In genomic region chr12:48818831-48819590, GRCh38 we compare ENCODE assay signal across 8 cellular contexts. TPM values are rescaled to one million over a fixed set of nuclear protein-coding genes. Genes with fewer than 3 reads are reported as not detected.
DNase-seq lines count a peak whose midpoint lies in the region; ATAC-seq and TF ChIP-seq lines count a peak whose summit lies in the region.

No MANE protein-coding gene starts in this region.

- H3K27me3 ChIP-seq in HCT116 (ENCODE audit: insufficient read depth, low read length): no peaks in the 10 kb centered on the region

- H3K9ac ChIP-seq in HCT116 (ENCODE audit: low read length): peak overlapping the region; percentile 37; the same call in 1 of the 2 replicates

- ATAC-seq in HCT116 (peak; percentile 15), HG02970 (IDR thresholded peaks at IDR 0.05; ENCODE audit: low FRiP score, unreplicated experiment) (no peak)

- intact Hi-C loops in HCT116 (cut with micrococcal nuclease): no loop called here

- CTCF ChIA-PET in HCT116 (lab: Charles Lee): interaction anchor here (1.0 to 1.9 kb wide), 2 partner anchors 66 to 169 kb away, joined by 3 to 5 read pairs; no protein-coding TSS in a partner anchor

- no peak overlapping the region for H2AFZ ChIP-seq in HCT116 (ENCODE audit: low read depth, low read length, poor library complexity, severe bottlenecking)

- RAD21 ChIA-PET in HCT116 (lab: Charles Lee; ENCODE audit: low non-redundant PET in 1 of 2, low total read pairs in 2 of 2, uncharacterized antibody in 2 of 2, unreplicated experiment in 2 of 2): no interaction called here

- TF ChIP-seq CTCF in AG10803 (conservative IDR thresholded peaks at IDR 0.05; ENCODE audit: low read length): peak; percentile 10; the same call in 1 of the 2 replicates
- TF ChIP-seq CTCF in HCT116 (IDR thresholded peaks at IDR 0.05 in 2 of 3, conservative IDR thresholded peaks at IDR 0.05 in 1 of 3; ENCODE audit: borderline replicate concordance in 1 of 3, insufficient read depth in 1 of 3, low read depth in 2 of 3, low read length in 2 of 3): peak in 2 of 3 experiments; percentile 51 to 58; a peak in 3 of 6 replicates

- H4K20me1 ChIP-seq in HCT116 (ENCODE audit: insufficient read depth): no peaks in the 10 kb centered on the region

- no peak for TF ChIP-seq POLR2A in HCT116 (IDR thresholded peaks at IDR 0.05; ENCODE audit: borderline replicate concordance, extremely low read depth, insufficient read depth, insufficient read length)

- H3K27ac ChIP-seq in HCT116 (ENCODE audit: low read depth, low read length): peak overlapping the region; percentile 30; the same call in 1 of the 2 replicates

- H3K4me3 ChIP-seq in AG10803 (ENCODE audit: low read length): peak overlapping the region; percentile 76
- peak overlapping the region; percentile 51 to 60 for H3K4me3 ChIP-seq in HCT116 (replicated peaks in 1 of 2; ENCODE audit: low read depth in 1 of 2, low read length in 2 of 2)
- peak overlapping the region; percentile 70 for H3K4me3 ChIP-seq in iPS-11a (ENCODE audit: low read depth, low read length)

- POLR2A ChIA-PET in HCT116 (lab: Charles Lee): interaction anchor here (1.4 kb wide), 1 partner anchor 13 kb away, joined by 3 read pairs; no protein-coding TSS in a partner anchor

- H3K36me3 ChIP-seq in HCT116 (ENCODE audit: control insufficient read depth in 1 of 2, insufficient read depth in 2 of 2, low read length in 2 of 2): peaks cover 0 to 6% of the 10 kb centered on the region in 2 experiments; a peak in 1 of 4 replicates

- H3K4me1 ChIP-seq in HCT116 (ENCODE audit: control insufficient read depth in 1 of 2, insufficient read depth in 2 of 2, low read length in 2 of 2): peaks cover 20 to 40% of the 10 kb centered on the region in 2 experiments

- no peak for DNase-seq in AG10803 (ENCODE audit: low read depth)
- no peak for DNase-seq in HCT116 (ENCODE audit: low read depth, low spot score)
- peak; percentile 45 to 47 for DNase-seq in activated T-cell treated with anti-CD3 and anti-CD28 coated beads, Interleukin-2, amount 50 U/mL, for 48 hours
- DNase-seq in stimulated activated CD4-positive, alpha-beta T cell treated with anti-CD3 and anti-CD28 coated beads, Interleukin-4, amount 100 ng/mL, for 1 hour: peak; percentile 21
- DNase-seq in NCI-H1048 (lab: John Stamatoyannopoulos, UW): no peak
- no peak for DNase-seq in superior temporal gyrus (ENCODE audit: extremely low spot score)

- BruUV-seq in HCT116 (replicated peaks; lab: Mats Ljungman, UMichigan): no TSS peak

- H3K4me2 ChIP-seq in HCT116 (ENCODE audit: low read length): peak overlapping the region; percentile 76

- no peak for TF ChIP-seq RAD21 in HCT116 (IDR thresholded peaks at IDR 0.05; ENCODE audit: low read depth)

- H3K79me2 ChIP-seq in HCT116 (ENCODE audit: insufficient read depth, low read length): no peaks in the 10 kb centered on the region

- H3K9me3 ChIP-seq in HCT116 (ENCODE audit: control insufficient read depth in 1 of 2, insufficient read depth in 1 of 2, low read depth in 1 of 2, low read length in 2 of 2): no peaks in the 10 kb centered on the region

- H3K9me2 ChIP-seq in HCT116 (ENCODE audit: insufficient read depth): no peaks in the 10 kb centered on the region

TF ChIP-seq in HCT116, 20 proteins besides CTCF, POLR2A, EP300 and RAD21:
- TF ChIP-seq ELF1 (IDR thresholded peaks at IDR 0.05; ENCODE audit: borderline replicate concordance, low read depth): no peak
- TF ChIP-seq CEBPB (IDR thresholded peaks at IDR 0.05; ENCODE audit: low read depth): no peak
- no peak for TF ChIP-seq EZH2phosphoT487 (IDR thresholded peaks at IDR 0.05; ENCODE audit: borderline replicate concordance)
- TF ChIP-seq EGR1 (IDR thresholded peaks at IDR 0.05; ENCODE audit: low read depth): no peak
- TF ChIP-seq SRF (IDR thresholded peaks at IDR 0.05; ENCODE audit: low read depth): no peak
- no peak for TF ChIP-seq YY1 (IDR thresholded peaks at IDR 0.05; ENCODE audit: extremely low read depth, insufficient replicate concordance, low read depth, low read length)
- TF ChIP-seq REST (IDR thresholded peaks at IDR 0.05; ENCODE audit: low read depth): no peak
- no peak for TF ChIP-seq CBX3 (IDR thresholded peaks at IDR 0.05; ENCODE audit: low read depth)
- no peak for TF ChIP-seq JUND (IDR thresholded peaks at IDR 0.05)
- TF ChIP-seq, protein P1, sequence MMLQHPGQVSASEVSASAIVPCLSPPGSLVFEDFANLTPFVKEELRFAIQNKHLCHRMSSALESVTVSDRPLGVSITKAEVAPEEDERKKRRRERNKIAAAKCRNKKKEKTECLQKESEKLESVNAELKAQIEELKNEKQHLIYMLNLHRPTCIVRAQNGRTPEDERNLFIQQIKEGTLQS (IDR thresholded peaks at IDR 0.05): no peak
- TF ChIP-seq POLR2AphosphoS5 (IDR thresholded peaks at IDR 0.05; ENCODE audit: low read depth, low read length): no peak
- TF ChIP-seq ZNF274 (IDR thresholded peaks at IDR 0.05; ENCODE audit: low read depth, low read length): no peak
- TF ChIP-seq TCF7L2 (IDR thresholded peaks at IDR 0.05; ENCODE audit: borderline replicate concordance, extremely low read depth, insufficient read depth, insufficient read length): no peak
- TF ChIP-seq SP1 (IDR thresholded peaks at IDR 0.05; ENCODE audit: low read depth): no peak
- no peak for TF ChIP-seq SIN3A (IDR thresholded peaks at IDR 0.05; ENCODE audit: low read depth)
- no peak for TF ChIP-seq FOSL1 (IDR thresholded peaks at IDR 0.05; ENCODE audit: low read depth)
TF ChIP-seq in HCT116: peak in this region for 0.

RNA-seq across cellular contexts. Expression of gene CACNB3, which starts 0.7 kb away (rescaled TPM):
- total RNA-seq in HCT116 (2021; ENCODE audit: unreplicated experiment): 22.0 TPM
- polyA plus RNA-seq in HCT116 (2012): 27.9 and 29.4 TPM in 2 replicates

RNA-seq across cellular contexts. Expression of gene ADCY6, which starts 30.1 kb away (rescaled TPM):
- 24.9 TPM for total RNA-seq in HCT116 (2021; ENCODE audit: unreplicated experiment)
- 21.3 and 21.6 TPM in 2 replicates for polyA plus RNA-seq in HCT116 (2012)

RNA-seq across cellular contexts. Expression of gene DDX23, which starts 33.0 kb away (rescaled TPM):
- total RNA-seq in HCT116 (2021; ENCODE audit: unreplicated experiment): 75.0 TPM
- 52.7 TPM in 2 replicates for polyA plus RNA-seq in HCT116 (2012)

RNA-seq across cellular contexts. Expression of gene RND1, which starts 46.7 kb away (rescaled TPM):
- total RNA-seq in HCT116 (2021; ENCODE audit: unreplicated experiment): 2.0 TPM
- polyA plus RNA-seq in HCT116 (2012): 2.1 and 2.5 TPM in 2 replicates

Comparison
In these comparisons a context has a peak if more than half of its experiments do, and no peak if none do; other contexts are left out.
1. DNase-seq: peak in activated T-cell treated with anti-CD3 and anti-CD28 coated beads, Interleukin-2, amount 50 U/mL, for 48 hours (2 of 2) and stimulated activated CD4-positive, alpha-beta T cell treated with anti-CD3 and anti-CD28 coated beads, Interleukin-4, amount 100 ng/mL, for 1 hour (single experiment); none in AG10803 (single experiment), HCT116 (single experiment), NCI-H1048 (single experiment) and superior temporal gyrus (single experiment).
2. Peak in every context shown above with its lines, with median percentiles within 50 percentile points of each other: H3K4me3 ChIP-seq.